ENCODE assay signal across 9 cellular contexts in genomic region chr13:51923983-51924539, GRCh38.
DNase-seq lines count a peak whose midpoint lies in the region; ATAC-seq and TF ChIP-seq lines count a peak whose summit lies in the region.
"Had no signal": no experiment of that assay in that cellular context is flagged by ENCODE, and none has a peak within 500 bp of the region (broad histone marks: within the 10 kb centered on the region; RNA-seq: fewer than 3 reads in every experiment).

No MANE protein-coding gene starts in this region.

- no peaks in the 10 kb centered on the region for H3K36me3 Mint-ChIP-seq in stimulated activated memory B cell treated with anti-CD40 and anti-IgM and Interleukin-4, amounts not matched to agents 10 μg/mL and 1 μg/mL and 100 μg/mL, for 72 hours

- intact Hi-C loops in dorsolateral prefrontal cortex (cut with DNase I), result no loop called here

- peaks cover 40% of the 10 kb centered on the region for H3K27me3 Mint-ChIP-seq in stimulated activated memory B cell treated with anti-CD40 and anti-IgM and Interleukin-4, amounts not matched to agents 10 μg/mL and 1 μg/mL and 100 μg/mL, for 72 hours

- no peak overlapping the region for H3K4me3 Mint-ChIP-seq in stimulated activated memory B cell treated with anti-CD40 and anti-IgM and Interleukin-4, amounts not matched to agents 10 μg/mL and 1 μg/mL and 100 μg/mL, for 72 hours

- no peak overlapping the region for H3K4me3 ChIP-seq in Jurkat, Clone E6-1 (ENCODE audit: low read length)
- H3K4me3 ChIP-seq in coronary artery (no peak overlapping the region), dorsolateral prefrontal cortex (no peak overlapping the region)

- TF ChIP-seq CTCF in coronary artery (IDR thresholded peaks at IDR 0.05) (no peak), dorsolateral prefrontal cortex (IDR thresholded peaks at IDR 0.05 in 54 of 56, conservative IDR thresholded peaks at IDR 0.05 in 2 of 56; ENCODE audit: low read depth in 1 of 56, partially characterized antibody in 56 of 56) (no peak)

- H3K9me3 Mint-ChIP-seq in stimulated activated memory B cell treated with anti-CD40 and anti-IgM and Interleukin-4, amounts not matched to agents 10 μg/mL and 1 μg/mL and 100 μg/mL, for 72 hours, result no peaks in the 10 kb centered on the region

- H3K27ac Mint-ChIP-seq in stimulated activated memory B cell treated with anti-CD40 and anti-IgM and Interleukin-4, amounts not matched to agents 10 μg/mL and 1 μg/mL and 100 μg/mL, for 72 hours, result no peak overlapping the region

- H3K27ac ChIP-seq in coronary artery, result no peak overlapping the region
- no peak overlapping the region for H3K27ac ChIP-seq in dorsolateral prefrontal cortex

- peak; percentile 48 for DNase-seq in activated CD8-positive, alpha-beta memory T cell treated with anti-CD3 and anti-CD28 coated beads for 24 hours
- DNase-seq in activated CD8-positive, alpha-beta memory T cell treated with anti-CD3 and anti-CD28 coated beads, Interleukin-2, amount 50 U/mL, for 4 hours, result no peak
- DNase-seq in Jurkat, Clone E6-1 (ENCODE audit: low read depth, low spot score), result peak; percentile 23
- DNase-seq in coronary artery (ENCODE audit: low spot score), result peak; percentile 38
- DNase-seq in dorsolateral prefrontal cortex, result no peak
- no peak for DNase-seq in superior temporal gyrus (ENCODE audit: extremely low spot score)
- no peak for DNase-seq in UCSD-AML1 (lab: John Stamatoyannopoulos, UW; ENCODE audit: unreplicated experiment)
- DNase-seq: COR-L47 had no signal

- peak; percentile 51 for ATAC-seq in stimulated activated memory B cell treated with anti-CD40 and anti-IgM and Interleukin-4, amounts not matched to agents 10 μg/mL and 1 μg/mL and 100 μg/mL, for 72 hours

- no peaks in the 10 kb centered on the region for H3K27me3 ChIP-seq in dorsolateral prefrontal cortex

- peaks cover 24% of the 10 kb centered on the region for H3K4me1 Mint-ChIP-seq in stimulated activated memory B cell treated with anti-CD40 and anti-IgM and Interleukin-4, amounts not matched to agents 10 μg/mL and 1 μg/mL and 100 μg/mL, for 72 hours

Comparison
In these comparisons a context has a peak if more than half of its experiments do, and no peak if none do; other contexts are left out.
1. DNase-seq: peak in activated CD8-positive, alpha-beta memory T cell treated with anti-CD3 and anti-CD28 coated beads for 24 hours (single experiment), Jurkat, Clone E6-1 (single experiment) and coronary artery (single experiment); none in activated CD8-positive, alpha-beta memory T cell treated with anti-CD3 and anti-CD28 coated beads, Interleukin-2, amount 50 U/mL, for 4 hours (single experiment), dorsolateral prefrontal cortex (0 of 10), superior temporal gyrus (single experiment) and UCSD-AML1 (single experiment).